Comparison of ENCODE assay signal across 11 cellular contexts in genomic region chr5:180080670-180081280, GRCh38. TPM values are rescaled to one million over a fixed set of nuclear protein-coding genes. Genes with fewer than 3 reads are reported as not detected.
DNase-seq lines count a peak whose midpoint lies in the region; ATAC-seq and TF ChIP-seq lines count a peak whose summit lies in the region.
"Had no signal": no experiment of that assay in that cellular context is flagged by ENCODE, and none has a peak within 500 bp of the region (broad histone marks: within the 10 kb centered on the region; RNA-seq: fewer than 3 reads in every experiment).

No MANE protein-coding gene starts in this region.

- no peak overlapping the region for H3K27ac Mint-ChIP-seq in natural killer cell

- no peaks in the 10 kb centered on the region for H3K9me3 Mint-ChIP-seq in activated T-cell treated with anti-CD3 and anti-CD28 coated beads, Interleukin-2, amount 50 U/mL, for 4 hours
- no peaks in the 10 kb centered on the region for H3K9me3 Mint-ChIP-seq in natural killer cell

- peak overlapping the region; percentile 76 for H3K4me3 Mint-ChIP-seq in activated T-cell treated with anti-CD3 and anti-CD28 coated beads, Interleukin-2, amount 50 U/mL, for 4 hours
- peak overlapping the region; percentile 37 for H3K4me3 Mint-ChIP-seq in natural killer cell

- peaks cover 44% of the 10 kb centered on the region for H3K27me3 Mint-ChIP-seq in activated T-cell treated with anti-CD3 and anti-CD28 coated beads, Interleukin-2, amount 50 U/mL, for 4 hours (ENCODE audit: low read depth)
- peaks cover 41 to 47% of the 10 kb centered on the region in 2 donors for H3K27me3 Mint-ChIP-seq in natural killer cell (ENCODE audit: low read depth in 2 of 2)

- no peak for TF ChIP-seq EP300 in suprapubic skin (IDR thresholded peaks at IDR 0.05)

- no peaks in the 10 kb centered on the region for H3K36me3 Mint-ChIP-seq in activated T-cell treated with anti-CD3 and anti-CD28 coated beads, Interleukin-2, amount 50 U/mL, for 4 hours (ENCODE audit: insufficient read depth)
- no peaks in the 10 kb centered on the region for H3K36me3 Mint-ChIP-seq in natural killer cell

- H3K36me3 ChIP-seq in suprapubic skin = no peaks in the 10 kb centered on the region
- H3K36me3 ChIP-seq: upper lobe of left lung had no signal

- no peak overlapping the region for H3K27ac ChIP-seq in suprapubic skin
- H3K27ac ChIP-seq: upper lobe of left lung had no signal

- 75% methylated on average over 10 of the region's 15 CpGs for WGBS in suprapubic skin

- peak; percentile 57 to 63 for ATAC-seq in activated T-cell treated with anti-CD3 and anti-CD28 coated beads, Interleukin-2, amount 50 U/mL, for 4 hours
- ATAC-seq in natural killer cell = peak in 2 of 3 donors; percentile 48 to 55
- ATAC-seq in HG02763 (IDR thresholded peaks at IDR 0.05; ENCODE audit: unreplicated experiment) = no peak
- ATAC-seq in GM18498 (IDR thresholded peaks at IDR 0.05; ENCODE audit: unreplicated experiment) = no peak

- TF ChIP-seq POLR2A in suprapubic skin (IDR thresholded peaks at IDR 0.05) = peak in 1 of 2 donors; percentile 18

- DNase-seq in activated effector memory CD4-positive, alpha-beta T cell treated with anti-CD3 and anti-CD28 coated beads, Interleukin-2, amount 50 U/mL, for 16 hours = peak; percentile 74
- DNase-seq in activated effector memory CD4-positive, alpha-beta T cell treated with Interleukin-2 at 50 U/mL for 16 hours = no peak
- peak; percentile 47 for DNase-seq in activated T-cell treated with anti-CD3 and anti-CD28 coated beads, Interleukin-2, amount 50 U/mL, for 4 hours
- DNase-seq in natural killer cell (no peak), suprapubic skin (ENCODE audit: low spot score in 2 of 2) (no peak), GOT3 (lab: John Stamatoyannopoulos, UW) (no peak)
- DNase-seq: 8988T, islet precursor cell, upper lobe of left lung had no signal

- H3K4me1 Mint-ChIP-seq in activated T-cell treated with anti-CD3 and anti-CD28 coated beads, Interleukin-2, amount 50 U/mL, for 4 hours (ENCODE audit: low read depth) = peaks cover 10% of the 10 kb centered on the region
- peaks cover 15 to 25% of the 10 kb centered on the region in 2 donors for H3K4me1 Mint-ChIP-seq in natural killer cell

- intact Hi-C loops in natural killer cell (cut with micrococcal nuclease) = no loop called here

- no peaks in the 10 kb centered on the region for H3K9me3 ChIP-seq in suprapubic skin
- H3K9me3 ChIP-seq: upper lobe of left lung had no signal

- no peak for TF ChIP-seq CTCF in natural killer cell (IDR thresholded peaks at IDR 0.05)
- TF ChIP-seq CTCF in suprapubic skin (IDR thresholded peaks at IDR 0.05) = no peak

- no peaks in the 10 kb centered on the region for H3K27me3 ChIP-seq in suprapubic skin
- H3K27me3 ChIP-seq: upper lobe of left lung had no signal

- no peaks in the 10 kb centered on the region for H3K4me1 ChIP-seq in suprapubic skin

- peak overlapping the region; percentile 13 for H3K4me3 ChIP-seq in suprapubic skin

RNA-seq across cellular contexts. Expression of gene RNF130, which starts 9.2 kb away (rescaled TPM):
- total RNA-seq in activated T-cell treated with anti-CD3 and anti-CD28 coated beads, Interleukin-2, amount 50 U/mL, for 4 hours = 10 to 100 TPM; 17.2 to 19.5 (median 18.4) TPM
- total RNA-seq in natural killer cell (10 to 100 TPM; 24.4 to 35.0 (median 25.5) TPM), suprapubic skin (10 to 100 TPM; 24.8 to 37.2 (median 29.8) TPM)

Comparison
In these comparisons a context has a peak if more than half of its experiments do, and no peak if none do; other contexts are left out.
1. DNase-seq: peak in activated effector memory CD4-positive, alpha-beta T cell treated with anti-CD3 and anti-CD28 coated beads, Interleukin-2, amount 50 U/mL, for 16 hours (single experiment) and activated T-cell treated with anti-CD3 and anti-CD28 coated beads, Interleukin-2, amount 50 U/mL, for 4 hours (single experiment); none in activated effector memory CD4-positive, alpha-beta T cell treated with Interleukin-2 at 50 U/mL for 16 hours (single experiment), natural killer cell (single experiment), suprapubic skin (0 of 2) and GOT3 (single experiment).
2. ATAC-seq: peak in activated T-cell treated with anti-CD3 and anti-CD28 coated beads, Interleukin-2, amount 50 U/mL, for 4 hours (2 of 2) and natural killer cell (2 of 3); none in HG02763 (single experiment) and GM18498 (single experiment).